ENCODE assay signal across 9 cellular contexts in the genomic region with DNA sequence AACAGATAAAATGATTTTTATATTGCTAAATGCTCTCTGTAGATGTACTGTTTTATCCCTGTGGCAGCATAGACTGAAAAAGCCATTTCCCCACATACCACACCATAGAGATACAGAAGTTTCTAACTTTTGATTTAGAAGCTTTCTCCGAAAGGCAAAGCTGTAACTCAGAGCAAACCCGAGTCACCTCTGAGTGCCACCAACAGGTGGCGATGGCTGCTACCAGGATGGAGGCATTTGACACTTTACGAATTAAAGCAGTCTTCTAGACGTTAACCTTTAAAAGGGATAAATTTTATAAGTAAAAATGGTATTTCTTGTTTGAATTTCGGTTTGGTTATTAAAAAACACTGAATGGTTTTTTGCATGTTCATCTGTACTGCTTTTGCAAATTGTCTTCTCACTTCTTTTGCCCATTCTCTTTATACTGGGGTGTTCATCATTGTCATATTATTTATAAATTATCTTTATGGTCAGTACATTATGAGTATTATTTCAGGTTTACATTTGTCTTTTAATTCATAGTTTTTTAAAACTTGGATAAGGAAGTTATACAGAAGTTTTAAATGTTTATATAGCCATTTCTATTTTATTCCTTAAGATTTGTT.
DNase-seq lines count a peak whose midpoint lies in the region; ATAC-seq and TF ChIP-seq lines count a peak whose summit lies in the region.
"Had no signal": no experiment of that assay in that cellular context is flagged by ENCODE, and none has a peak within 500 bp of the region (broad histone marks: within the 10 kb centered on the region; RNA-seq: fewer than 3 reads in every experiment).

No MANE protein-coding gene starts in this region.

- no peak overlapping the region for H3K4me3 Mint-ChIP-seq in activated T-helper 17 cell treated with anti-CD3 and anti-CD28 coated beads, Interleukin-2, amount 50 U/mL, for 72 hours

- no peaks in the 10 kb centered on the region for H3K36me3 Mint-ChIP-seq in activated T-helper 17 cell treated with anti-CD3 and anti-CD28 coated beads, Interleukin-2, amount 50 U/mL, for 72 hours (ENCODE audit: low read depth)

- H3K4me1 Mint-ChIP-seq in activated T-helper 17 cell treated with anti-CD3 and anti-CD28 coated beads, Interleukin-2, amount 50 U/mL, for 72 hours: no peaks in the 10 kb centered on the region

- H3K9me3 ChIP-seq in WERI-Rb-1 (ENCODE audit: severe bottlenecking): no peaks in the 10 kb centered on the region
- H3K9me3 ChIP-seq in spleen: no peaks in the 10 kb centered on the region
- H3K9me3 ChIP-seq: BLaER1 treated with 17β-estradiol and CSF1 and Interleukin-3, amounts not matched to agents 10 nM and 100 nM had no signal

- H3K4me3 ChIP-seq in WERI-Rb-1 (ENCODE audit: low read depth, low read length) (no peak overlapping the region), spleen (no peak overlapping the region)
- H3K4me3 ChIP-seq: BLaER1 treated with 17β-estradiol and CSF1 and Interleukin-3, amounts not matched to agents 10 nM and 100 nM had no signal

- H3K9me3 Mint-ChIP-seq in activated T-helper 17 cell treated with anti-CD3 and anti-CD28 coated beads, Interleukin-2, amount 50 U/mL, for 72 hours: no peaks in the 10 kb centered on the region

- H3K36me3 ChIP-seq in WERI-Rb-1 (no peaks in the 10 kb centered on the region), spleen (no peaks in the 10 kb centered on the region)
- H3K36me3 ChIP-seq: BLaER1 treated with 17β-estradiol and CSF1 and Interleukin-3, amounts not matched to agents 10 nM and 100 nM had no signal

- intact Hi-C loops in head of caudate nucleus (cut with DNase I): no loop called here
- intact Hi-C loops in spleen (cut with DNase I; ENCODE audit: low total_unique reads): no loop called here

- H3K4me1 ChIP-seq in spleen: no peaks in the 10 kb centered on the region
- H3K4me1 ChIP-seq: BLaER1 treated with 17β-estradiol and CSF1 and Interleukin-3, amounts not matched to agents 10 nM and 100 nM had no signal

- peak; percentile 66 for TF ChIP-seq CTCF in LNCAP (IDR thresholded peaks at IDR 0.05)
- peak; percentile 81 for TF ChIP-seq CTCF in WERI-Rb-1 (IDR thresholded peaks at IDR 0.05; ENCODE audit: low read depth, low read length)
- TF ChIP-seq CTCF in spleen (IDR thresholded peaks at IDR 0.05 in 8 of 11, conservative IDR thresholded peaks at IDR 0.05 in 3 of 11): peak in 7 of 11 experiments; percentile 12 to 50 (median 38)

- ATAC-seq in GM19467 (IDR thresholded peaks at IDR 0.05; ENCODE audit: unreplicated experiment): peak; percentile 76
- ATAC-seq in activated T-helper 17 cell treated with anti-CD3 and anti-CD28 coated beads, Interleukin-2, amount 50 U/mL, for 72 hours (replicated peaks): no peak

- H3K27me3 Mint-ChIP-seq in activated T-helper 17 cell treated with anti-CD3 and anti-CD28 coated beads, Interleukin-2, amount 50 U/mL, for 72 hours: peaks cover 3% of the 10 kb centered on the region

- H3K27ac ChIP-seq in WERI-Rb-1: no peak overlapping the region
- no peak overlapping the region for H3K27ac ChIP-seq in spleen
- H3K27ac ChIP-seq: BLaER1 treated with 17β-estradiol and CSF1 and Interleukin-3, amounts not matched to agents 10 nM and 100 nM had no signal

- no peak for TF ChIP-seq POLR2A in spleen (IDR thresholded peaks at IDR 0.05)

- no peak overlapping the region for H3K27ac Mint-ChIP-seq in activated T-helper 17 cell treated with anti-CD3 and anti-CD28 coated beads, Interleukin-2, amount 50 U/mL, for 72 hours

- peak in 2 of 3 experiments; percentile 16 to 53 for DNase-seq in NCI-H1417 (lab: John Stamatoyannopoulos, UW)
- no peak for DNase-seq in NCI-H1417 treated with DMSO at 0.1 percent for 48 hours (lab: John Stamatoyannopoulos, UW)
- peak; percentile 69 for DNase-seq in WERI-Rb-1
- peak in 40 of 42 donors; percentile 7 to 65 (median 36) for DNase-seq in head of caudate nucleus
- DNase-seq in spleen: no peak

- no peaks in the 10 kb centered on the region for H3K27me3 ChIP-seq in WERI-Rb-1 (ENCODE audit: insufficient read depth, low read depth, severe bottlenecking)
- H3K27me3 ChIP-seq in spleen (replicated peaks in 1 of 7): peaks cover 0 to 20% (median 0%) of the 10 kb centered on the region in 7 donors
- H3K27me3 ChIP-seq: BLaER1 treated with 17β-estradiol and CSF1 and Interleukin-3, amounts not matched to agents 10 nM and 100 nM had no signal

- WGBS in spleen, 5 donors: 4 to 9% (median 7%) methylated on average over 6 of the region's 6 CpGs

Comparison
In these comparisons a context has a peak if more than half of its experiments do, and no peak if none do; other contexts are left out.
1. DNase-seq: peak in NCI-H1417 (2 of 3), WERI-Rb-1 (single experiment) and head of caudate nucleus (40 of 42); none in NCI-H1417 treated with DMSO at 0.1 percent for 48 hours (single experiment) and spleen (single experiment).
2. Peak in every context shown above with its lines, with median percentiles within 50 percentile points of each other: CTCF ChIP-seq.